Comparison of ENCODE assay signal across 12 cellular contexts in genomic region chr12:92341333-92341691, GRCh38.
DNase-seq lines count a peak whose midpoint lies in the region; ATAC-seq, FAIRE-seq and TF ChIP-seq lines count a peak whose summit lies in the region.
"Had no signal": no experiment of that assay in that cellular context is flagged by ENCODE, and none has a peak within 500 bp of the region (broad histone marks: within the 10 kb centered on the region; RNA-seq: fewer than 3 reads in every experiment).

No MANE protein-coding gene starts in this region.

- H3K4me3 ChIP-seq in keratinocyte (ENCODE audit: control insufficient read depth in 2 of 3, extremely low read depth in 1 of 3, insufficient read depth in 2 of 3, low read depth in 1 of 3, low read length in 3 of 3), result peak overlapping the region; percentile 7 to 69 (median 52)
- H3K4me3 ChIP-seq: adrenal gland; BLaER1 treated with 17β-estradiol and CSF1 and Interleukin-3, amounts not matched to agents 10 nM and 100 nM; SK-N-MC had no signal

- peak; percentile 37 for ATAC-seq in GM19397 (IDR thresholded peaks at IDR 0.05; ENCODE audit: unreplicated experiment)

- peaks cover 8% of the 10 kb centered on the region for H3K4me1 ChIP-seq in keratinocyte (ENCODE audit: control insufficient read depth, extremely low read depth, insufficient read depth, low read length)

- dilution Hi-C loops in keratinocyte (cut with MboI; ENCODE audit: extremely low pct_ligation_motif_present, low sequenced_read_pairs), result no loop called here

- TF ChIP-seq CTCF in keratinocyte (optimal IDR thresholded peaks at IDR 0.05 in 1 of 3, IDR thresholded peaks at IDR 0.05 in 1 of 3, conservative IDR thresholded peaks at IDR 0.05 in 1 of 3; ENCODE audit: extremely low read depth in 1 of 3, insufficient read depth in 2 of 3, low read length in 3 of 3), result no peak

- H3K9me3 ChIP-seq in keratinocyte (ENCODE audit: control insufficient read depth, low read depth, low read length), result no peaks in the 10 kb centered on the region
- H3K9me3 ChIP-seq: adrenal gland had no signal

- no peaks in the 10 kb centered on the region for H3K9me1 ChIP-seq in keratinocyte (ENCODE audit: control insufficient read depth, extremely low read depth, insufficient read depth, low read length)

- peak; percentile 98 for FAIRE-seq in keratinocyte (lab: Jason Lieb, UNC)

- H2AFZ ChIP-seq in keratinocyte (ENCODE audit: control insufficient read depth, low read length), result peak overlapping the region; percentile 96

- no peaks in the 10 kb centered on the region for H3K27me3 ChIP-seq in keratinocyte (ENCODE audit: control insufficient read depth, extremely low read depth, insufficient read depth, low read length)
- H3K27me3 ChIP-seq: adrenal gland; BLaER1 treated with 17β-estradiol and CSF1 and Interleukin-3, amounts not matched to agents 10 nM and 100 nM had no signal

- peak overlapping the region; percentile 70 for H3K4me2 ChIP-seq in keratinocyte (ENCODE audit: control insufficient read depth, extremely low read depth, insufficient read depth, low read depth, low read length)
- H3K4me2 ChIP-seq: BLaER1 treated with 17β-estradiol and CSF1 and Interleukin-3, amounts not matched to agents 10 nM and 100 nM had no signal

- DNase-seq in CD1c-positive myeloid dendritic cell (ENCODE audit: extremely low spot score), result peak; percentile 27
- peak; percentile 19 to 45 for DNase-seq in NOMO-1 (lab: John Stamatoyannopoulos, UW; ENCODE audit: unreplicated experiment in 2 of 2)
- DNase-seq in keratinocyte (ENCODE audit: low read depth, low spot score), result peak; percentile 58
- DNase-seq in AML-193 (lab: John Stamatoyannopoulos, UW), result no peak
- no peak for DNase-seq in effector CD8-positive, alpha-beta T cell (lab: John Stamatoyannopoulos, UW)
- DNase-seq in T1000 (lab: John Stamatoyannopoulos, UW), result no peak
- DNase-seq in DMS53 (lab: John Stamatoyannopoulos, UW), result no peak
- DNase-seq: adrenal gland, foreskin fibroblast had no signal

- no peaks in the 10 kb centered on the region for H3K79me2 ChIP-seq in keratinocyte (ENCODE audit: control insufficient read depth, insufficient read depth, low read length)

- peak overlapping the region; percentile 43 for H3K9ac ChIP-seq in keratinocyte (ENCODE audit: control insufficient read depth, extremely low read depth, insufficient read depth, low read length)
- H3K9ac ChIP-seq: BLaER1 treated with 17β-estradiol and CSF1 and Interleukin-3, amounts not matched to agents 10 nM and 100 nM had no signal

- H3K27ac ChIP-seq in keratinocyte (ENCODE audit: control insufficient read depth, insufficient read depth, low read length), result peak overlapping the region; percentile 94
- H3K27ac ChIP-seq: adrenal gland; BLaER1 treated with 17β-estradiol and CSF1 and Interleukin-3, amounts not matched to agents 10 nM and 100 nM; SK-N-MC had no signal

- H4K20me1 ChIP-seq in keratinocyte (ENCODE audit: control insufficient read depth, extremely low read depth, insufficient read depth, low read length), result no peaks in the 10 kb centered on the region
- H4K20me1 ChIP-seq: BLaER1 treated with 17β-estradiol and CSF1 and Interleukin-3, amounts not matched to agents 10 nM and 100 nM had no signal

- no peaks in the 10 kb centered on the region for H3K36me3 ChIP-seq in keratinocyte (ENCODE audit: control insufficient read depth in 2 of 2, extremely low read depth in 1 of 2, insufficient read depth in 2 of 2, low read length in 2 of 2)
- H3K36me3 ChIP-seq: adrenal gland had no signal

Comparison
In these comparisons a context has a peak if more than half of its experiments do, and no peak if none do; other contexts are left out.
1. DNase-seq: peak in CD1c-positive myeloid dendritic cell (single experiment), NOMO-1 (2 of 2) and keratinocyte (single experiment); none in AML-193 (0 of 2), effector CD8-positive, alpha-beta T cell (single experiment), T1000 (single experiment) and DMS53 (single experiment).